12 cellular contexts compared by ENCODE assay signal in genomic region chr22:37750596-37751162, GRCh38. TPM values are rescaled to one million over a fixed set of nuclear protein-coding genes. Genes with fewer than 3 reads are reported as not detected.
A peak's percentile ranks its signal among the peaks of the same experiment; 100 is the strongest.
DNase-seq lines count a peak whose midpoint lies in the region; ATAC-seq and TF ChIP-seq lines count a peak whose summit lies in the region.
"Had no signal": no experiment of that assay in that cellular context is flagged by ENCODE, and none has a peak within 500 bp of the region (broad histone marks: within the 10 kb centered on the region; RNA-seq: fewer than 3 reads in every experiment).

No MANE protein-coding gene starts in this region.

- no peaks in the 10 kb centered on the region for H3K9me3 ChIP-seq in A673 (ENCODE audit: low read depth, low read length, poor library complexity, severe bottlenecking)
- H3K9me3 ChIP-seq in PC-3 (ENCODE audit: low read length), result no peaks in the 10 kb centered on the region
- H3K9me3 ChIP-seq in esophagus muscularis mucosa, result no peaks in the 10 kb centered on the region
- no peaks in the 10 kb centered on the region for H3K9me3 ChIP-seq in psoas muscle
- H3K9me3 ChIP-seq: neutrophil, SJCRH30 had no signal

- H3K4me2 ChIP-seq in PC-3 (ENCODE audit: low read length), result peak overlapping the region; percentile 53; the same call in 1 of the 2 replicates

- H3F3A ChIP-seq in PC-3 (ENCODE audit: low read length, unreplicated experiment), result no peaks in the 10 kb centered on the region

- ATAC-seq in PC-3, result no peak
- ATAC-seq in psoas muscle, result no peak
- no peak for ATAC-seq in GM18870 (IDR thresholded peaks at IDR 0.05; ENCODE audit: unreplicated experiment)
- no peak for ATAC-seq in GM19351 (IDR thresholded peaks at IDR 0.05; ENCODE audit: unreplicated experiment)

- no peak for TF ChIP-seq POLR2A in esophagus muscularis mucosa (IDR thresholded peaks at IDR 0.05; ENCODE audit: low read depth)

- H3K4me3 ChIP-seq in A673 (ENCODE audit: low read depth, low read length, poor library complexity, severe bottlenecking) (no peak overlapping the region), PC-3 (ENCODE audit: low read length) (no peak overlapping the region), esophagus muscularis mucosa (no peak overlapping the region), psoas muscle (no peak overlapping the region)
- H3K4me3 ChIP-seq: SJCRH30 had no signal

- POLR2A ChIA-PET in A673 (lab: Charles Lee; ENCODE audit: low non-redundant PET) (no interaction called here), PC-3 (lab: Charles Lee; ENCODE audit: unreplicated experiment) (no interaction called here)

- H3K27ac ChIP-seq in A673 (ENCODE audit: low read depth, low read length, poor library complexity, severe bottlenecking) (peak overlapping the region; percentile 42), PC-3 (ENCODE audit: low read length) (peak overlapping the region; percentile 91), esophagus muscularis mucosa (replicated peaks in 1 of 4) (peak overlapping the region; percentile 90 to 96 (median 91)), psoas muscle (peak overlapping the region; percentile 78)
- H3K27ac ChIP-seq: neutrophil, SJCRH30 had no signal

- no peaks in the 10 kb centered on the region for H4K20me1 ChIP-seq in PC-3 (ENCODE audit: low read length)

- H3K27me3 ChIP-seq in A673 (replicated peaks; ENCODE audit: insufficient read depth, low read depth, low read length, poor library complexity), result no peaks in the 10 kb centered on the region
- H3K27me3 ChIP-seq in PC-3 (ENCODE audit: low read length), result no peaks in the 10 kb centered on the region
- no peaks in the 10 kb centered on the region for H3K27me3 ChIP-seq in esophagus muscularis mucosa
- H3K27me3 ChIP-seq in psoas muscle (ENCODE audit: insufficient read depth in 3 of 3, low read length in 2 of 3), result no peaks in the 10 kb centered on the region
- H3K27me3 ChIP-seq: neutrophil, SJCRH30 had no signal

- CTCF ChIA-PET in A673 (lab: Charles Lee), result no interaction called here
- CTCF ChIA-PET in PC-3 (lab: Charles Lee), result no interaction called here

- H3K4me1 ChIP-seq in A673 (ENCODE audit: insufficient read depth, low read length, poor library complexity, severe bottlenecking), result peaks cover 17% of the 10 kb centered on the region
- peaks cover 70% of the 10 kb centered on the region for H3K4me1 ChIP-seq in PC-3 (ENCODE audit: insufficient read depth, low read length)
- H3K4me1 ChIP-seq in esophagus muscularis mucosa, result peaks cover 77 to 87% (median 82%) of the 10 kb centered on the region in 4 donors
- H3K4me1 ChIP-seq in psoas muscle, result peaks cover 53% of the 10 kb centered on the region

- intact Hi-C loops in A673 (cut with micrococcal nuclease; ENCODE audit: unreplicated experiment), result no loop called here
- intact Hi-C loops in PC-3 (cut with micrococcal nuclease), result no loop called here
- intact Hi-C loops in esophagus muscularis mucosa (cut with DNase I), result loop anchor here (5.0 kb wide), 1 partner anchor 63 kb away; the partner anchor contains the start of gene NOL12
- intact Hi-C loops in psoas muscle (cut with DNase I), result no loop called here

- TF ChIP-seq CTCF in A673 (conservative IDR thresholded peaks at IDR 0.05; ENCODE audit: low read depth, low read length) (no peak), PC-3 (conservative IDR thresholded peaks at IDR 0.05; ENCODE audit: low read depth, low read length) (no peak), esophagus muscularis mucosa (IDR thresholded peaks at IDR 0.05) (no peak), psoas muscle (IDR thresholded peaks at IDR 0.05) (no peak)

- peaks cover 73% of the 10 kb centered on the region for H3K79me2 ChIP-seq in PC-3 (ENCODE audit: low read length)

- DNase-seq in A673 (ENCODE audit: low spot score) (no peak), PC-3 (no peak), esophagus muscularis mucosa (ENCODE audit: extremely low spot score) (no peak), psoas muscle (no peak), iPS-NIHi11 (ENCODE audit: low spot score) (no peak), HPDE6-E6E7 (ENCODE audit: extremely low spot score) (no peak)
- DNase-seq: activated CD4-positive, alpha-beta T cell treated with anti-CD3 and anti-CD28 coated beads for 4 hours; Karpas-422; SJCRH30 had no signal

- BruUV-seq in A673 (replicated peaks; lab: Mats Ljungman, UMichigan) (no TSS peak), PC-3 (replicated peaks; lab: Mats Ljungman, UMichigan) (no TSS peak)

- 93% methylated on average over 3 of the region's 14 CpGs for WGBS in esophagus muscularis mucosa
- 68 to 77% (median 68%) methylated on average over 14 of the region's 14 CpGs for WGBS in psoas muscle, 3 donors

- no peak overlapping the region for H2AFZ ChIP-seq in PC-3 (ENCODE audit: low read length)

- no peak overlapping the region for H3K9ac ChIP-seq in PC-3 (ENCODE audit: low read length)

- TF ChIP-seq EP300 in esophagus muscularis mucosa (IDR thresholded peaks at IDR 0.05), result no peak

- H3K9me2 ChIP-seq in PC-3 (replicated peaks; ENCODE audit: low read length), result no peaks in the 10 kb centered on the region

- H3K36me3 ChIP-seq in A673 (ENCODE audit: insufficient read depth, low read length, poor library complexity, severe bottlenecking) (peaks cover 11% of the 10 kb centered on the region), PC-3 (ENCODE audit: low read depth, low read length) (peaks cover 10% of the 10 kb centered on the region), esophagus muscularis mucosa (peaks cover 13 to 21% (median 18%) of the 10 kb centered on the region in 4 donors), psoas muscle (ENCODE audit: insufficient read depth in 1 of 2, low read depth in 1 of 2) (peaks cover 0 to 16% of the 10 kb centered on the region in 2 donors)

RNA-seq across cellular contexts. Expression of gene TRIOBP, which starts 53.8 kb away (rescaled TPM):
- 28.7 and 35.1 TPM in 2 replicates for total RNA-seq in A673 (2021)
- 64.5 and 74.8 TPM in 2 replicates for total RNA-seq in PC-3 (2014; rRNA removed)
- 100 to 1,000 TPM; 150 to 208 (median 182) TPM for total RNA-seq in esophagus muscularis mucosa
- 10 to 100 TPM; 22.1 to 34.6 (median 24.5) TPM for total RNA-seq in psoas muscle
- polyA plus RNA-seq in psoas muscle, result 10 to 100 TPM; 19.1 to 42.7 (median 24.7) TPM

RNA-seq across cellular contexts. Expression of gene GCAT, which starts 57.1 kb away (rescaled TPM):
- total RNA-seq in A673 (2021) (21.4 and 28.5 TPM in 2 replicates), PC-3 (2014; rRNA removed) (26.0 and 33.3 TPM in 2 replicates), esophagus muscularis mucosa (10 to 100 TPM; 11.6 to 15.2 (median 12.3) TPM), psoas muscle (10 to 100 TPM in 1 of 4 donors, 1 to 10 TPM in 3; 7.7 to 19.2 (median 9.3) TPM)
- polyA plus RNA-seq in psoas muscle, result 1 to 10 TPM; 5.4 to 8.3 (median 7.8) TPM
